ENCODE assay signal across 19 cellular contexts in the genomic region with DNA sequence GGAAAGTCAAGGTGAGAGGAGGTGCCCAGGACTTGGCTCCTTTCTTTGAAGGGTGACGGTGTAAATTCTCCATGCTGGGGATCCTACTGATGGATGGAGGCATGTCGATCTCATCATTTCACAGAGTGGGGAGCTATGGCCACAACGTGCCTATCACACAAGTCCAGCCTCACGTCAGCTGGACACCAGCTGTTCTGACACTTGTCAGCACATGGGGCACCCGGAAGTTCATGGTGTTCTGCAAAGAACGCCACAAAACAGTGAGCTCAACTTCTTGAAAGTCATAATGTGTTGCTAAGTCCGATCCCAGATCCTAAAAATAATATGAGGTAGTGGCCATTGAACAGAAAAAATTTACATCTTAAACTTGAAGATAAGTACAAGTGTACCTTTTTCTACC. TPM values are rescaled to one million over a fixed set of nuclear protein-coding genes. Genes with fewer than 3 reads are reported as not detected.
"Had no signal": no experiment of that assay in that cellular context is flagged by ENCODE, and none has a peak within 500 bp of the region (broad histone marks: within the 10 kb centered on the region; RNA-seq: fewer than 3 reads in every experiment).

No MANE protein-coding gene starts in this region.

- H3K9me3 ChIP-seq: psoas muscle, sigmoid colon, uterus had no signal

- H3K36me3 ChIP-seq: sigmoid colon, uterus had no signal

- H3K79me2 ChIP-seq: hepatocyte, parathyroid adenoma had no signal

- H3K4me3 ChIP-seq: coronary artery, hepatocyte, psoas muscle, sigmoid colon, uterus had no signal

- H3K27ac ChIP-seq: coronary artery, hepatocyte, parathyroid adenoma, psoas muscle, sigmoid colon, uterus had no signal

- DNase-seq: effector CD4-positive, alpha-beta T cell; endodermal cell; erythroblast; foreskin melanocyte; left colon; natural killer cell; psoas muscle; retina; sigmoid colon; small intestine; stimulated activated CD4-positive, alpha-beta T cell treated with anti-CD3 and anti-CD28 coated beads, Interleukin-12 subunit alpha, Interleukin-12 subunit beta, amount 100 ng/mL, for 4 hours; stimulated activated naive CD4-positive, alpha-beta T cell treated with Interleukin-2 at 50 U/mL for 16 hours; uterus had no signal

- H3K27ac Mint-ChIP-seq: endodermal cell, natural killer cell, type B pancreatic cell had no signal

- H3K9ac ChIP-seq: parathyroid adenoma had no signal

- H3K9me3 Mint-ChIP-seq: endodermal cell, natural killer cell, type B pancreatic cell had no signal

- H3K4me1 ChIP-seq: psoas muscle, sigmoid colon, uterus had no signal

- H2AFZ ChIP-seq: hepatocyte, parathyroid adenoma had no signal

- H3K4me2 ChIP-seq: hepatocyte had no signal

- FAIRE-seq: endothelial cell of umbilical vein, small intestine had no signal

- H3K4me1 Mint-ChIP-seq: endodermal cell, natural killer cell had no signal

- H3K4me3 Mint-ChIP-seq: endodermal cell, natural killer cell, type B pancreatic cell had no signal

- H3K36me3 Mint-ChIP-seq: natural killer cell, type B pancreatic cell had no signal

RNA-seq across cellular contexts. Expression of a gene that starts 12.3 kb away (rescaled TPM):
- total RNA-seq: chondrocyte, hepatocyte had no signal
